ENCODE assay signal across 17 cellular contexts in genomic region chr10:29859521-29860130, GRCh38.
DNase-seq lines count a peak whose midpoint lies in the region; ATAC-seq, FAIRE-seq and TF ChIP-seq lines count a peak whose summit lies in the region.
"Had no signal": no experiment of that assay in that cellular context is flagged by ENCODE, and none has a peak within 500 bp of the region (broad histone marks: within the 10 kb centered on the region; RNA-seq: fewer than 3 reads in every experiment).

No MANE protein-coding gene starts in this region.

- H4K20me1 ChIP-seq in astrocyte (ENCODE audit: insufficient read depth, low read length) (no peaks in the 10 kb centered on the region), keratinocyte (ENCODE audit: control insufficient read depth, extremely low read depth, insufficient read depth, low read length) (no peaks in the 10 kb centered on the region)

- H3K27ac ChIP-seq in astrocyte (ENCODE audit: low read depth, low read length) (peak overlapping the region; percentile 44), keratinocyte (ENCODE audit: control insufficient read depth, insufficient read depth, low read length) (peak overlapping the region; percentile 85), thyroid gland (peak overlapping the region in 2 of 3 donors; percentile 11 to 91)
- H3K27ac ChIP-seq: body of pancreas, C4-2B had no signal

- no peak for ATAC-seq in HG02981 (IDR thresholded peaks at IDR 0.05; ENCODE audit: unreplicated experiment)

- TF ChIP-seq CTCF in astrocyte (IDR thresholded peaks at IDR 0.05; ENCODE audit: insufficient read depth, low read depth, low read length) = no peak
- TF ChIP-seq CTCF in keratinocyte (optimal IDR thresholded peaks at IDR 0.05 in 1 of 3, IDR thresholded peaks at IDR 0.05 in 1 of 3, conservative IDR thresholded peaks at IDR 0.05 in 1 of 3; ENCODE audit: extremely low read depth in 1 of 3, insufficient read depth in 2 of 3, low read length in 3 of 3) = no peak
- TF ChIP-seq CTCF in thyroid gland (IDR thresholded peaks at IDR 0.05) = no peak

- H3K4me2 ChIP-seq in astrocyte (ENCODE audit: low read length) (peak overlapping the region; percentile 26), keratinocyte (ENCODE audit: control insufficient read depth, extremely low read depth, insufficient read depth, low read depth, low read length) (peak overlapping the region; percentile 76)

- H3K27me3 ChIP-seq in astrocyte (ENCODE audit: insufficient read depth, low read length) = no peaks in the 10 kb centered on the region
- H3K27me3 ChIP-seq in keratinocyte (ENCODE audit: control insufficient read depth, extremely low read depth, insufficient read depth, low read length) = no peaks in the 10 kb centered on the region
- no peaks in the 10 kb centered on the region for H3K27me3 ChIP-seq in thyroid gland
- H3K27me3 ChIP-seq: body of pancreas had no signal

- FAIRE-seq in astrocyte (lab: Jason Lieb, UNC) (no peak), keratinocyte (lab: Jason Lieb, UNC) (peak; percentile 86)

- no peaks in the 10 kb centered on the region for H3K27me3 Mint-ChIP-seq in astrocyte (ENCODE audit: low read depth, unreplicated experiment)

- no peak overlapping the region for H3K4me3 Mint-ChIP-seq in astrocyte (ENCODE audit: unreplicated experiment)
- H3K4me3 Mint-ChIP-seq: T-helper 1 cell treated with Interleukin-12 subunit alpha and Interleukin-12 subunit beta and Interleukin-4 antibody, amounts not matched to agents 30 μg/mL and 1 μg/mL, for 36 hours had no signal

- peak; percentile 49 for DNase-seq in GM03348 (ENCODE audit: low spot score)
- peak; percentile 83 for DNase-seq in astrocyte (ENCODE audit: low read depth)
- peak; percentile 42 for DNase-seq in keratinocyte (ENCODE audit: low read depth, low spot score)
- DNase-seq in thyroid gland = no peak
- no peak for DNase-seq in NCI-H446 (lab: John Stamatoyannopoulos, UW)
- DNase-seq in stimulated activated naive CD4-positive, alpha-beta T cell treated with Interleukin-2 at 50 U/mL for 16 hours (lab: John Stamatoyannopoulos, UW) = no peak
- DNase-seq in NCI-H1694 treated with DMSO at 0.1 percent for 48 hours (lab: John Stamatoyannopoulos, UW) = no peak
- DNase-seq: activated CD4-positive, CD25-positive, alpha-beta regulatory T cell; body of pancreas; dermis blood vessel endothelial cell; NCI-H2029 treated with DMSO at 0.1 percent for 48 hours; NCI-H748 treated with DMSO at 0.1 percent for 48 hours; RPMI8226 had no signal

- no peaks in the 10 kb centered on the region for H3K79me2 ChIP-seq in astrocyte (ENCODE audit: insufficient read depth, low read length)
- no peaks in the 10 kb centered on the region for H3K79me2 ChIP-seq in keratinocyte (ENCODE audit: control insufficient read depth, insufficient read depth, low read length)

- dilution Hi-C loops in keratinocyte (cut with MboI; ENCODE audit: extremely low pct_ligation_motif_present, low sequenced_read_pairs) = no loop called here

- 89 to 97% methylated on average over 6 of the region's 6 CpGs for WGBS in thyroid gland, 2 donors

- no peaks in the 10 kb centered on the region for H3K9me3 Mint-ChIP-seq in astrocyte (ENCODE audit: unreplicated experiment)
- H3K9me3 Mint-ChIP-seq: T-helper 1 cell treated with Interleukin-12 subunit alpha and Interleukin-12 subunit beta and Interleukin-4 antibody, amounts not matched to agents 30 μg/mL and 1 μg/mL, for 36 hours had no signal

- no peaks in the 10 kb centered on the region for H3K9me1 ChIP-seq in keratinocyte (ENCODE audit: control insufficient read depth, extremely low read depth, insufficient read depth, low read length)

- H3K27ac Mint-ChIP-seq in astrocyte (ENCODE audit: unreplicated experiment) = no peak overlapping the region
- H3K27ac Mint-ChIP-seq: T-helper 1 cell treated with Interleukin-12 subunit alpha and Interleukin-12 subunit beta and Interleukin-4 antibody, amounts not matched to agents 30 μg/mL and 1 μg/mL, for 36 hours had no signal

- peaks cover 41% of the 10 kb centered on the region for H3K4me1 ChIP-seq in astrocyte (ENCODE audit: insufficient read depth, low read length)
- peaks cover 50% of the 10 kb centered on the region for H3K4me1 ChIP-seq in keratinocyte (ENCODE audit: control insufficient read depth, extremely low read depth, insufficient read depth, low read length)
- H3K4me1 ChIP-seq in thyroid gland = peaks cover 40 to 50% of the 10 kb centered on the region in 2 donors
- H3K4me1 ChIP-seq: prostate gland had no signal

- H3K36me3 Mint-ChIP-seq in astrocyte (ENCODE audit: low read depth, unreplicated experiment) = no peaks in the 10 kb centered on the region

- H3K36me3 ChIP-seq in astrocyte (ENCODE audit: insufficient read depth, low read length) = no peaks in the 10 kb centered on the region
- no peaks in the 10 kb centered on the region for H3K36me3 ChIP-seq in keratinocyte (ENCODE audit: control insufficient read depth in 2 of 2, extremely low read depth in 1 of 2, insufficient read depth in 2 of 2, low read length in 2 of 2)
- no peaks in the 10 kb centered on the region for H3K36me3 ChIP-seq in thyroid gland
- H3K36me3 ChIP-seq: prostate gland had no signal

- H3K4me3 ChIP-seq in astrocyte (ENCODE audit: insufficient read depth, low read depth, low read length) (no peak overlapping the region), keratinocyte (ENCODE audit: control insufficient read depth in 2 of 3, extremely low read depth in 1 of 3, insufficient read depth in 2 of 3, low read depth in 1 of 3, low read length in 3 of 3) (peak overlapping the region in 2 of 3 experiments; percentile 0 to 41), thyroid gland (replicated peaks in 1 of 3) (no peak overlapping the region)
- H3K4me3 ChIP-seq: body of pancreas, prostate gland had no signal

- H3K4me1 Mint-ChIP-seq in astrocyte (ENCODE audit: low read depth, unreplicated experiment) = peaks cover 28% of the 10 kb centered on the region

- no peak for TF ChIP-seq POLR2A in thyroid gland (IDR thresholded peaks at IDR 0.05)

- H3K9ac ChIP-seq in astrocyte (ENCODE audit: low read length) (no peak overlapping the region), keratinocyte (ENCODE audit: control insufficient read depth, extremely low read depth, insufficient read depth, low read length) (peak overlapping the region; percentile 69)

- intact Hi-C loops in thyroid gland (cut with DNase I) = loop anchor here (10.0 kb wide), 1 partner anchor 75 kb away; no protein-coding TSS in a partner anchor

- H2AFZ ChIP-seq in astrocyte (ENCODE audit: low read depth, low read length) (no peak overlapping the region), keratinocyte (ENCODE audit: control insufficient read depth, low read length) (no peak overlapping the region)

- H3K9me3 ChIP-seq in astrocyte (ENCODE audit: insufficient read depth, low read depth, low read length) (no peaks in the 10 kb centered on the region), keratinocyte (ENCODE audit: control insufficient read depth, low read depth, low read length) (no peaks in the 10 kb centered on the region), thyroid gland (no peaks in the 10 kb centered on the region)
- H3K9me3 ChIP-seq: body of pancreas, prostate gland had no signal

Comparison
In these comparisons a context has a peak if more than half of its experiments do, and no peak if none do; other contexts are left out.
1. DNase-seq: peak in GM03348 (single experiment), astrocyte (single experiment) and keratinocyte (single experiment); none in thyroid gland (0 of 2), NCI-H446 (0 of 2), stimulated activated naive CD4-positive, alpha-beta T cell treated with Interleukin-2 at 50 U/mL for 16 hours (single experiment) and NCI-H1694 treated with DMSO at 0.1 percent for 48 hours (single experiment).
2. H3K4me3 ChIP-seq: peak in keratinocyte (2 of 3); none in astrocyte (single experiment) and thyroid gland (0 of 3).
3. Peak in every context shown above with its lines, with median percentiles within 50 percentile points of each other: H3K27ac ChIP-seq.